Comparison of ENCODE assay signal across 7 cellular contexts in genomic region chr2:175628243-175628642, GRCh38.
"Had no signal": no experiment of that assay in that cellular context is flagged by ENCODE, and none has a peak within 500 bp of the region (broad histone marks: within the 10 kb centered on the region; RNA-seq: fewer than 3 reads in every experiment).

No MANE protein-coding gene starts in this region.

- H3K27me3 Mint-ChIP-seq: IgD-negative memory B cell had no signal

- ATAC-seq: HepG2, K562 had no signal

- H3K27ac Mint-ChIP-seq: IgD-negative memory B cell had no signal

- H3K27ac ChIP-seq: HL-60 had no signal

- H3K4me3 Mint-ChIP-seq: IgD-negative memory B cell had no signal

- H3K36me3 Mint-ChIP-seq: IgD-negative memory B cell had no signal

- H3K4me3 ChIP-seq: K562 had no signal

- DNase-seq: IMR-90, KBM-7, KG1 had no signal

- H3K4me1 Mint-ChIP-seq: IgD-negative memory B cell had no signal
